ENCODE assay signal across 8 cellular contexts in the genomic region with DNA sequence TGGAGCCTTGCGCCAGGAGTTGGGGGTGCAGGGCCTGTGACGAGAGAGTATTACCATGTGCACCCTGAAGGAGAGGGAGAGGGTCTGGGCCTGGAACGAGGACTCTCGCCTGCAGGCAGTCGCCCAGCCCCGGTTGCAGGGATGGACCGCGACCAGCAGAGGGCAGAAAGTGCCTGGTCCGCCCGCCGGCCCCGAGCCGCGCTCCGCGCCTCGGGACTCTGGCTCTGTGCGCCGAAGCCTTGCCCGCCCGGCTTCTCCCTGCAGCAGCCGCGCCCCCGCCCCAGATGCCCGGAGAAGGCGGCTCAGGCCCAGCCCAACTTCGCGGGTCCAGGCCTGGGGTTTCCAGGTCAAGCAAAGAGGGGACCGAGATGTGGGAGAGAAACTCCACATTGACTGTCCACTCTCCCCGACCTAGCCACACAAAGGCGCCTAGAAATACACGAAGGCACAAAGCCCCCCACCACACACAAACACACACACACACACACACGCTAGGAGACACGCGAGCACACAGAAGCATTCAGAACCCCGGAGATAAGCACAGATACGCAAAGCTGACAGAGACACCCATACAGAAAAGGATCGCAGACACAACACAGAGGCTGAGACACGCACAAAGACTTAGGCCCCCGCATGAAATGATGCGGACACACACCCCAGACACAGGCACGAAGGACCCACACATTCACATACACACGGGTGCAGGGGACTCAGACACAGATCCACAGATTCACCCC. TPM values are rescaled to one million over a fixed set of nuclear protein-coding genes. Genes with fewer than 3 reads are reported as not detected.
DNase-seq lines count a peak whose midpoint lies in the region; ATAC-seq, FAIRE-seq and TF ChIP-seq lines count a peak whose summit lies in the region.

No MANE protein-coding gene starts in this region.

- FAIRE-seq in GM19239 (lab: Jason Lieb, UNC): no peak

- H3K27me3 Mint-ChIP-seq in dendritic cell treated with granulocyte-macrophage colony-stimulating factor and Interleukin-4, amounts not matched to agents 40 ng/mL and 50 ng/mL, for 4 days: peaks cover 88% of the 10 kb centered on the region

- WGBS in lower leg skin, 2 donors: 1 to 5% methylated on average over 23 to 43 of the region's 43 CpGs

- no peak for ATAC-seq in GM18519 (IDR thresholded peaks at IDR 0.05; ENCODE audit: low FRiP score, unreplicated experiment)

- intact Hi-C loops in dendritic cell treated with granulocyte-macrophage colony-stimulating factor and Interleukin-4, amounts not matched to agents 40 ng/mL and 50 ng/mL, for 4 days (cut with micrococcal nuclease): loop anchor here (2.0 kb wide), 1 partner anchor 171 kb away; no protein-coding TSS in a partner anchor
- intact Hi-C loops in lower leg skin (cut with DNase I; ENCODE audit: low total_unique reads): loop anchor here (5.0 kb wide), 1 partner anchor 171 kb away; no protein-coding TSS in a partner anchor

- no peak overlapping the region for H3K27ac Mint-ChIP-seq in dendritic cell treated with granulocyte-macrophage colony-stimulating factor and Interleukin-4, amounts not matched to agents 40 ng/mL and 50 ng/mL, for 4 days

- H3K4me3 ChIP-seq in lower leg skin (ENCODE audit: low read depth, poor library complexity, severe bottlenecking): no peak overlapping the region

- no peaks in the 10 kb centered on the region for H3K36me3 Mint-ChIP-seq in dendritic cell treated with granulocyte-macrophage colony-stimulating factor and Interleukin-4, amounts not matched to agents 40 ng/mL and 50 ng/mL, for 4 days (ENCODE audit: low read depth)

- TF ChIP-seq POLR2A in lower leg skin (IDR thresholded peaks at IDR 0.05): no peak

- H3K4me3 Mint-ChIP-seq in dendritic cell treated with granulocyte-macrophage colony-stimulating factor and Interleukin-4, amounts not matched to agents 40 ng/mL and 50 ng/mL, for 4 days: peak overlapping the region; percentile 20

- in situ Hi-C loops in ACHN (cut with HindIII; ENCODE audit: low pct_ligation_motif_present, low pct_unique_long_range_greater_than_20kb, low sequenced_read_pairs): no loop called here

- no peaks in the 10 kb centered on the region for H3K9me3 Mint-ChIP-seq in dendritic cell treated with granulocyte-macrophage colony-stimulating factor and Interleukin-4, amounts not matched to agents 40 ng/mL and 50 ng/mL, for 4 days

- peak in 1 of 3 donors; percentile 72 for TF ChIP-seq CTCF in lower leg skin (IDR thresholded peaks at IDR 0.05)

- H3K4me1 Mint-ChIP-seq in dendritic cell treated with granulocyte-macrophage colony-stimulating factor and Interleukin-4, amounts not matched to agents 40 ng/mL and 50 ng/mL, for 4 days (ENCODE audit: low read depth): peaks cover 32% of the 10 kb centered on the region

- DNase-seq in ACHN: peak; percentile 64
- DNase-seq in GM19239 (ENCODE audit: insufficient read length, low spot score): peak; percentile 95
- DNase-seq in NCI-H2196 treated with DMSO at 0.1 percent for 48 hours (lab: John Stamatoyannopoulos, UW; ENCODE audit: unreplicated experiment): peak; percentile 39
- peak; percentile 63 to 64 for DNase-seq in activated CD4-positive, alpha-beta T cell treated with anti-CD3 and anti-CD28 coated beads, Interleukin-2, amount 50 U/mL, for 4 hours
- DNase-seq in lower leg skin (ENCODE audit: low spot score in 2 of 2): peak; percentile 42 to 94
- DNase-seq in stimulated activated CD4-positive, alpha-beta T cell treated with anti-CD3 and anti-CD28 coated beads, TNF-alpha, amount 100 ng/mL, for 4 hours (ENCODE audit: low read depth in 3 of 3): peak; percentile 42 to 60 (median 54)

RNA-seq across cellular contexts. Expression of gene LMX1B, which starts 2.0 kb away (rescaled TPM):
- total RNA-seq in lower leg skin: 1 to 10 TPM; 3.2 to 6.9 (median 4.6) TPM

Comparison
In these comparisons a context has a peak if more than half of its experiments do, and no peak if none do; other contexts are left out.
1. DNase-seq: peak in every context shown above with its lines; median percentile 95 in GM19239; 68 in lower leg skin; 64 in ACHN; 64 in activated CD4-positive, alpha-beta T cell treated with anti-CD3 and anti-CD28 coated beads, Interleukin-2, amount 50 U/mL, for 4 hours; 54 in stimulated activated CD4-positive, alpha-beta T cell treated with anti-CD3 and anti-CD28 coated beads, TNF-alpha, amount 100 ng/mL, for 4 hours; 39 in NCI-H2196 treated with DMSO at 0.1 percent for 48 hours.